ENCODE assay signal across 8 cellular contexts in genomic region chr5:42767491-42768105, GRCh38.
DNase-seq lines count a peak whose midpoint lies in the region; ATAC-seq and FAIRE-seq lines count a peak whose summit lies in the region.

No MANE protein-coding gene starts in this region.

- ATAC-seq in GM21381 (IDR thresholded peaks at IDR 0.05; ENCODE audit: unreplicated experiment), result no peak

- FAIRE-seq in GM19239 (lab: Jason Lieb, UNC), result peak; percentile 81

- peak; percentile 58 for DNase-seq in CD1c-positive myeloid dendritic cell (ENCODE audit: extremely low spot score)
- no peak for DNase-seq in GM19239 (ENCODE audit: insufficient read length, low spot score)
- peak; percentile 35 for DNase-seq in NCI-H2227 treated with DMSO at 0.1 percent for 48 hours (lab: John Stamatoyannopoulos, UW)
- peak; percentile 10 for DNase-seq in cerebellar cortex (ENCODE audit: low spot score)
- DNase-seq in medulla oblongata (ENCODE audit: extremely low spot score), result peak; percentile 66
- no peak for DNase-seq in activated naive CD4-positive, alpha-beta T cell (lab: John Stamatoyannopoulos, UW)
- DNase-seq in stimulated activated CD4-positive, alpha-beta T cell treated with anti-CD3 and anti-CD28 coated beads, Interleukin-1b, Interleukin-23, amount 100 ng/mL, for 48 hours, result no peak

Comparison
In these comparisons a context has a peak if more than half of its experiments do, and no peak if none do; other contexts are left out.
1. DNase-seq: peak in CD1c-positive myeloid dendritic cell (single experiment), NCI-H2227 treated with DMSO at 0.1 percent for 48 hours (single experiment), cerebellar cortex (single experiment) and medulla oblongata (single experiment); none in GM19239 (single experiment), activated naive CD4-positive, alpha-beta T cell (0 of 4) and stimulated activated CD4-positive, alpha-beta T cell treated with anti-CD3 and anti-CD28 coated beads, Interleukin-1b, Interleukin-23, amount 100 ng/mL, for 48 hours (single experiment).